In genomic region chr14:56131865-56132830, GRCh38 we compare ENCODE assay signal across 14 cellular contexts. TPM values are rescaled to one million over a fixed set of nuclear protein-coding genes. Genes with fewer than 3 reads are reported as not detected.
DNase-seq lines count a peak whose midpoint lies in the region; ATAC-seq and TF ChIP-seq lines count a peak whose summit lies in the region.
"Had no signal": no experiment of that assay in that cellular context is flagged by ENCODE, and none has a peak within 500 bp of the region (broad histone marks: within the 10 kb centered on the region; RNA-seq: fewer than 3 reads in every experiment).

No MANE protein-coding gene starts in this region.

- no peak for TF ChIP-seq CTCF in breast epithelium (IDR thresholded peaks at IDR 0.05)

- peak overlapping the region; percentile 50 for H3K27ac Mint-ChIP-seq in stimulated activated naive CD8-positive, alpha-beta T cell treated with anti-CD3 and anti-CD28 coated beads, Interleukin-15, Interleukin-2, amounts not matched to agents 100 ng/mL and 50 ng/mL, for 24 hours
- H3K27ac Mint-ChIP-seq: activated CD8-positive, alpha-beta memory T cell treated with anti-CD3 and anti-CD28 coated beads, Interleukin-2, amount 10 ng/mL, durations not matched to agents 7 days and 5 days had no signal

- H3K4me1 Mint-ChIP-seq in activated T-cell treated with anti-CD3 and anti-CD28 coated beads, Interleukin-2, amount 50 U/mL, for 4 hours (ENCODE audit: low read depth): peaks cover 43% of the 10 kb centered on the region
- peaks cover 44% of the 10 kb centered on the region for H3K4me1 Mint-ChIP-seq in stimulated activated naive CD8-positive, alpha-beta T cell treated with anti-CD3 and anti-CD28 coated beads, Interleukin-15, Interleukin-2, amounts not matched to agents 100 ng/mL and 50 ng/mL, for 24 hours (ENCODE audit: low read depth)

- TF ChIP-seq POLR2A in breast epithelium (IDR thresholded peaks at IDR 0.05): no peak

- H3K9me3 ChIP-seq in ectodermal cell (ENCODE audit: control insufficient read depth, low read length): no peaks in the 10 kb centered on the region
- H3K9me3 ChIP-seq in breast epithelium: no peaks in the 10 kb centered on the region
- H3K9me3 ChIP-seq: ascending aorta, HAP-1, ovary had no signal

- intact Hi-C loops in breast epithelium (cut with DNase I; ENCODE audit: low total_unique reads): no loop called here

- no peaks in the 10 kb centered on the region for H3K36me3 ChIP-seq in ectodermal cell (ENCODE audit: control insufficient read depth, insufficient read depth, low read length)
- no peaks in the 10 kb centered on the region for H3K36me3 ChIP-seq in breast epithelium
- H3K36me3 ChIP-seq: ascending aorta, HAP-1, ovary had no signal

- peaks cover 11% of the 10 kb centered on the region for H3K27me3 Mint-ChIP-seq in activated T-cell treated with anti-CD3 and anti-CD28 coated beads, Interleukin-2, amount 50 U/mL, for 4 hours (ENCODE audit: low read depth)
- peaks cover 9% of the 10 kb centered on the region for H3K27me3 Mint-ChIP-seq in stimulated activated naive CD8-positive, alpha-beta T cell treated with anti-CD3 and anti-CD28 coated beads, Interleukin-15, Interleukin-2, amounts not matched to agents 100 ng/mL and 50 ng/mL, for 24 hours

- no peak for DNase-seq in activated T-cell treated with anti-CD3 and anti-CD28 coated beads, Interleukin-2, amount 50 U/mL, for 4 hours
- no peak for DNase-seq in activated T-cell treated with anti-CD3 and anti-CD28 coated beads, Interleukin-2, amount 50 U/mL, for 1 hour
- peak; percentile 75 for DNase-seq in NCI-H2171 treated with DMSO at 0.1 percent for 48 hours (lab: John Stamatoyannopoulos, UW)
- DNase-seq in kidney glomerular epithelial cell (lab: John Stamatoyannopoulos, UW): no peak
- DNase-seq in NCI-H345 (lab: John Stamatoyannopoulos, UW): no peak
- no peak for DNase-seq in breast epithelium (ENCODE audit: low spot score in 2 of 2)
- DNase-seq: activated CD8-positive, alpha-beta memory T cell treated with anti-CD3 and anti-CD28 coated beads, Interleukin-2, amount 10 ng/mL, durations not matched to agents 7 days and 5 days; effector memory CD4-positive, alpha-beta T cell; NCI-H1105 treated with DMSO at 0.1 percent for 48 hours; ovary had no signal

- H3K4me3 Mint-ChIP-seq in activated T-cell treated with anti-CD3 and anti-CD28 coated beads, Interleukin-2, amount 50 U/mL, for 4 hours: peak overlapping the region; percentile 5
- H3K4me3 Mint-ChIP-seq in stimulated activated naive CD8-positive, alpha-beta T cell treated with anti-CD3 and anti-CD28 coated beads, Interleukin-15, Interleukin-2, amounts not matched to agents 100 ng/mL and 50 ng/mL, for 24 hours: peak overlapping the region; percentile 28
- H3K4me3 Mint-ChIP-seq: activated CD8-positive, alpha-beta memory T cell treated with anti-CD3 and anti-CD28 coated beads, Interleukin-2, amount 10 ng/mL, durations not matched to agents 7 days and 5 days had no signal

- ATAC-seq in activated T-cell treated with anti-CD3 and anti-CD28 coated beads, Interleukin-2, amount 50 U/mL, for 4 hours: peak; percentile 8 to 25
- ATAC-seq: activated CD8-positive, alpha-beta memory T cell treated with anti-CD3 and anti-CD28 coated beads, Interleukin-2, amount 10 ng/mL, durations not matched to agents 7 days and 5 days had no signal

- H3K36me3 Mint-ChIP-seq in activated T-cell treated with anti-CD3 and anti-CD28 coated beads, Interleukin-2, amount 50 U/mL, for 4 hours (ENCODE audit: insufficient read depth): peaks cover 5% of the 10 kb centered on the region
- no peaks in the 10 kb centered on the region for H3K36me3 Mint-ChIP-seq in stimulated activated naive CD8-positive, alpha-beta T cell treated with anti-CD3 and anti-CD28 coated beads, Interleukin-15, Interleukin-2, amounts not matched to agents 100 ng/mL and 50 ng/mL, for 24 hours (ENCODE audit: low read depth)
- H3K36me3 Mint-ChIP-seq: activated CD8-positive, alpha-beta memory T cell treated with anti-CD3 and anti-CD28 coated beads, Interleukin-2, amount 10 ng/mL, durations not matched to agents 7 days and 5 days had no signal

- peaks cover 30% of the 10 kb centered on the region for H3K4me1 ChIP-seq in ectodermal cell (ENCODE audit: control insufficient read depth, insufficient read depth, low read length)
- H3K4me1 ChIP-seq in breast epithelium: no peaks in the 10 kb centered on the region

- peak overlapping the region; percentile 1 for H3K27ac ChIP-seq in ectodermal cell (ENCODE audit: insufficient read depth, low read depth, low read length, poor library complexity, severe bottlenecking)
- H3K27ac ChIP-seq in breast epithelium: peak overlapping the region in 1 of 2 donors; percentile 5
- H3K27ac ChIP-seq: ascending aorta, ovary had no signal

- H3K4me3 ChIP-seq in ectodermal cell (ENCODE audit: insufficient read depth, low read depth, low read length): no peak overlapping the region
- H3K4me3 ChIP-seq in breast epithelium: no peak overlapping the region
- H3K4me3 ChIP-seq: ascending aorta, HAP-1, ovary had no signal

- no peaks in the 10 kb centered on the region for H3K27me3 ChIP-seq in ectodermal cell (ENCODE audit: control insufficient read depth, insufficient read depth, low read length, poor library complexity, severe bottlenecking)
- H3K27me3 ChIP-seq in breast epithelium: no peaks in the 10 kb centered on the region
- H3K27me3 ChIP-seq: ascending aorta, ovary had no signal

- 50 to 57% methylated on average over 10 to 14 of the region's 14 CpGs for WGBS in ectodermal cell, 2 experiments

- H3K9me3 Mint-ChIP-seq in activated T-cell treated with anti-CD3 and anti-CD28 coated beads, Interleukin-2, amount 50 U/mL, for 4 hours: no peaks in the 10 kb centered on the region
- no peaks in the 10 kb centered on the region for H3K9me3 Mint-ChIP-seq in stimulated activated naive CD8-positive, alpha-beta T cell treated with anti-CD3 and anti-CD28 coated beads, Interleukin-15, Interleukin-2, amounts not matched to agents 100 ng/mL and 50 ng/mL, for 24 hours

RNA-seq across cellular contexts. Expression of gene PELI2, which starts 13.9 kb away (rescaled TPM):
- total RNA-seq in activated T-cell treated with anti-CD3 and anti-CD28 coated beads, Interleukin-2, amount 50 U/mL, for 4 hours: 1 to 10 TPM; 1.4 to 4.2 (median 2.3) TPM
- polyA plus RNA-seq in ectodermal cell (2013, experiment 1 of 4): 21.3 TPM
- 26.3 TPM for polyA plus RNA-seq in ectodermal cell (2013, experiment 2 of 4)
- 13.0 TPM for polyA plus RNA-seq in ectodermal cell (2013, experiment 3 of 4)
- polyA plus RNA-seq in ectodermal cell (2013, experiment 4 of 4): 11.8 TPM
- 10 to 100 TPM; 11.5 to 24.1 (median 16.2) TPM for total RNA-seq in breast epithelium
